In the genomic region with DNA sequence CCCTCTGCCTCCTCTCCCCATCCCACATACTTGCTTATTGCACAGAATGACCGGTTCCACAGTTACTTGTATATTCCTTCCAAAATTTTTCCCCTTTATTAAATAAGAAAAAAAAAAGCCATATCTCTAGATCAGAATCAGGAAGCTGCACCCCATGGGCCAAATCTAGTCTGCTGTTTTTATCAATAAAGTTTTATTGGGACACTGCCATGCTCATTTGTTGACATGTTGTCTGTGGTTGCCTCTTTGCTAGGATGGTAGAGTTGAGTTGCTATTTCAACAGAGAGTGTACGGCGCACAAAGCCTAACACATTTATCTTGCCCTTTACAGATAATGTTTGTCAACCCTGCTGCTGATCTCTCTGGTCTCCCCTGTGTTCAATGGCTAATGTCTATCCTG, we compare ENCODE assay signal across 8 cellular contexts. TPM values are rescaled to one million over a fixed set of nuclear protein-coding genes. Genes with fewer than 3 reads are reported as not detected.
"Had no signal": no experiment of that assay in that cellular context is flagged by ENCODE, and none has a peak within 500 bp of the region (broad histone marks: within the 10 kb centered on the region; RNA-seq: fewer than 3 reads in every experiment).

No MANE protein-coding gene starts in this region.

- DNase-seq: GDM1, GF-D8 had no signal

- FAIRE-seq: G401.6, GM12891, GM12892, GM18507, GM19239 had no signal

RNA-seq across cellular contexts. Expression of gene PIEZO2, which starts 15.8 kb away (rescaled TPM):
- total RNA-seq: G401 had no signal
